Comparison of ENCODE assay signal across 1 cellular context in the genomic region with DNA sequence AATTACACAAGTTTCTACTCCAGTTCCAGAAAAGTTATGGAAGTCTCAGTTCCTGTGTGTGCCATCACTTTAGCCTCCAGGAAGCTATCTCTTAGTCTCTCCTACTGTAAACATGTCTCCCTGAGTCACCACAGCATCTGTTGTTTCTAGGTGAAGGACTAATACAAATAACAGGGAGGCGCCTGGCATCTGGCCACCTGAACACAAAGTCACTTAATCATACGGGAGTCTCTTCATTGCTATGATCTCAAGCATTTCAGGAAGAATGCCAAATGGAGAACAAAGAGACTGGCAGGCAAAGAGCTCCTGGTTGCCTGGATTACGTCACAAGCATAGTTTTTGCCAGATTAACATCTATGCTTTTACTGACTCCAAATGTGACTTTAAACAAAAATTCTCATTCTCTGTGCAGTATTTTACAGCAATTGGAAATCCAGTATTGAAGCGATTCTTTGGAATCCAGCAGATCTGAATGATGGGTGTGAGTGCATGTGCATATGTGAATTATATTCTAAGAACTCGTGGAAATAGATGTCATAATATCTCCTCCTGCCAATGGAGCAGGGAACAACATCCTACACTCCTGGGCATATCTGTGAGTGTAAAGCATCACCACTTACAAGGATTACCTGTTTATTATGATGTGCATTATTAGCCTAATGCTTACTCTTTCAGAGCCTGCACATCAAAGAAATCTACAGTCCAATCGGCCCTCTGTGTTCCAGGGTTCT.
A peak's percentile ranks its signal among the peaks of the same experiment; 100 is the strongest.
TF ChIP-seq lines count a peak whose summit lies in the region.

No MANE protein-coding gene starts in this region.

TF ChIP-seq in A549, 52 proteins besides CTCF, POLR2A, EP300 and RAD21 (continued from another document):
- TF ChIP-seq MYC (IDR thresholded peaks at IDR 0.05; ENCODE audit: borderline replicate concordance, low read length) (no peak), HEYL (CRISPR knock-in tag; IDR thresholded peaks at IDR 0.05) (no peak), CBX2 (IDR thresholded peaks at IDR 0.05; ENCODE audit: borderline replicate concordance, low read depth) (no peak), HOXB5 (CRISPR knock-in tag; IDR thresholded peaks at IDR 0.05) (peak; percentile 95), HDAC2 (IDR thresholded peaks at IDR 0.05) (no peak), ZNF302 (CRISPR knock-in tag; IDR thresholded peaks at IDR 0.05) (no peak), HOXB13 (CRISPR knock-in tag; IDR thresholded peaks at IDR 0.05; ENCODE audit: low read depth) (no peak), EHMT2 (IDR thresholded peaks at IDR 0.05; ENCODE audit: low read depth) (no peak), ESRRA (IDR thresholded peaks at IDR 0.05; ENCODE audit: borderline replicate concordance, low read length) (no peak), HOXA7 (CRISPR knock-in tag; IDR thresholded peaks at IDR 0.05) (no peak), FOSB (CRISPR knock-in tag; IDR thresholded peaks at IDR 0.05) (no peak), CHD2 (IDR thresholded peaks at IDR 0.05; ENCODE audit: low read length, partially characterized antibody) (no peak), FOSL2 (IDR thresholded peaks at IDR 0.05) (peak; percentile 53), FOSL2 (CRISPR knock-in tag; IDR thresholded peaks at IDR 0.05) (peak; percentile 93), NPAS2 (CRISPR knock-in tag; IDR thresholded peaks at IDR 0.05; ENCODE audit: borderline replicate concordance) (no peak), RCOR1 (IDR thresholded peaks at IDR 0.05; ENCODE audit: low read depth, low read length) (no peak), FOXS1 (CRISPR knock-in tag; IDR thresholded peaks at IDR 0.05) (peak; percentile 54; the same call in 1 of the 2 replicates), MAFK (IDR thresholded peaks at IDR 0.05; ENCODE audit: partially characterized antibody) (peak; percentile 36), NFE2L2 (conservative IDR thresholded peaks at IDR 0.05; ENCODE audit: low read length) (no peak), ZC3H11A (IDR thresholded peaks at IDR 0.05) (no peak)
- TF ChIP-seq, protein P1, sequence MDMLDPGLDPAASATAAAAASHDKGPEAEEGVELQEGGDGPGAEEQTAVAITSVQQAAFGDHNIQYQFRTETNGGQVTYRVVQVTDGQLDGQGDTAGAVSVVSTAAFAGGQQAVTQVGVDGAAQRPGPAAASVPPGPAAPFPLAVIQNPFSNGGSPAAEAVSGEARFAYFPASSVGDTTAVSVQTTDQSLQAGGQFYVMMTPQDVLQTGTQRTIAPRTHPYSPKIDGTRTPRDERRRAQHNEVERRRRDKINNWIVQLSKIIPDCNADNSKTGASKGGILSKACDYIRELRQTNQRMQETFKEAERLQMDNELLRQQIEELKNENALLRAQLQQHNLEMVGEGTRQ (IDR thresholded peaks at IDR 0.05): no peak
- TF ChIP-seq, protein P2, sequence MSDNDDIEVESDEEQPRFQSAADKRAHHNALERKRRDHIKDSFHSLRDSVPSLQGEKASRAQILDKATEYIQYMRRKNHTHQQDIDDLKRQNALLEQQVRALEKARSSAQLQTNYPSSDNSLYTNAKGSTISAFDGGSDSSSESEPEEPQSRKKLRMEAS (IDR thresholded peaks at IDR 0.05): 0 out of 2 replicates have a peak, but pooled peaks have one; percentile 26
- TF ChIP-seq, protein P3, sequence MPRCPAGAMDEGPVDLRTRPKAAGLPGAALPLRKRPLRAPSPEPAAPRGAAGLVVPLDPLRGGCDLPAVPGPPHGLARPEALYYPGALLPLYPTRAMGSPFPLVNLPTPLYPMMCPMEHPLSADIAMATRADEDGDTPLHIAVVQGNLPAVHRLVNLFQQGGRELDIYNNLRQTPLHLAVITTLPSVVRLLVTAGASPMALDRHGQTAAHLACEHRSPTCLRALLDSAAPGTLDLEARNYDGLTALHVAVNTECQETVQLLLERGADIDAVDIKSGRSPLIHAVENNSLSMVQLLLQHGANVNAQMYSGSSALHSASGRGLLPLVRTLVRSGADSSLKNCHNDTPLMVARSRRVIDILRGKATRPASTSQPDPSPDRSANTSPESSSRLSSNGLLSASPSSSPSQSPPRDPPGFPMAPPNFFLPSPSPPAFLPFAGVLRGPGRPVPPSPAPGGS (IDR thresholded peaks at IDR 0.05): peak; percentile 63; the same call in 2 of the 3 replicates
- TF ChIP-seq, protein P4, sequence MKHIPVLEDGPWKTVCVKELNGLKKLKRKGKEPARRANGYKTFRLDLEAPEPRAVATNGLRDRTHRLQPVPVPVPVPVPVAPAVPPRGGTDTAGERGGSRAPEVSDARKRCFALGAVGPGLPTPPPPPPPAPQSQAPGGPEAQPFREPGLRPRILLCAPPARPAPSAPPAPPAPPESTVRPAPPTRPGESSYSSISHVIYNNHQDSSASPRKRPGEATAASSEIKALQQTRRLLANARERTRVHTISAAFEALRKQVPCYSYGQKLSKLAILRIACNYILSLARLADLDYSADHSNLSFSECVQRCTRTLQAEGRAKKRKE (CRISPR knock-in tag; IDR thresholded peaks at IDR 0.05; ENCODE audit: low read depth): 0 out of 2 replicates have a peak, but pooled peaks have one; percentile 42
- TF ChIP-seq, protein P5, sequence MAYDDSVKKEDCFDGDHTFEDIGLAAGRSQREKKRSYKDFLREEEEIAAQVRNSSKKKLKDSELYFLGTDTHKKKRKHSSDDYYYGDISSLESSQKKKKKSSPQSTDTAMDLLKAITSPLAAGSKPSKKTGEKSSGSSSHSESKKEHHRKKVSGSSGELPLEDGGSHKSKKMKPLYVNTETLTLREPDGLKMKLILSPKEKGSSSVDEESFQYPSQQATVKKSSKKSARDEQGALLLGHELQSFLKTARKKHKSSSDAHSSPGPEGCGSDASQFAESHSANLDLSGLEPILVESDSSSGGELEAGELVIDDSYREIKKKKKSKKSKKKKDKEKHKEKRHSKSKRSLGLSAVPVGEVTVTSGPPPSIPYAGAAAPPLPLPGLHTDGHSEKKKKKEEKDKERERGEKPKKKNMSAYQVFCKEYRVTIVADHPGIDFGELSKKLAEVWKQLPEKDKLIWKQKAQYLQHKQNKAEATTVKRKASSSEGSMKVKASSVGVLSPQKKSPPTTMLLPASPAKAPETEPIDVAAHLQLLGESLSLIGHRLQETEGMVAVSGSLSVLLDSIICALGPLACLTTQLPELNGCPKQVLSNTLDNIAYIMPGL (CRISPR knock-in tag; IDR thresholded peaks at IDR 0.05; ENCODE audit: borderline replicate concordance): no peak
